ENCODE assay signal across 9 cellular contexts in the genomic region with DNA sequence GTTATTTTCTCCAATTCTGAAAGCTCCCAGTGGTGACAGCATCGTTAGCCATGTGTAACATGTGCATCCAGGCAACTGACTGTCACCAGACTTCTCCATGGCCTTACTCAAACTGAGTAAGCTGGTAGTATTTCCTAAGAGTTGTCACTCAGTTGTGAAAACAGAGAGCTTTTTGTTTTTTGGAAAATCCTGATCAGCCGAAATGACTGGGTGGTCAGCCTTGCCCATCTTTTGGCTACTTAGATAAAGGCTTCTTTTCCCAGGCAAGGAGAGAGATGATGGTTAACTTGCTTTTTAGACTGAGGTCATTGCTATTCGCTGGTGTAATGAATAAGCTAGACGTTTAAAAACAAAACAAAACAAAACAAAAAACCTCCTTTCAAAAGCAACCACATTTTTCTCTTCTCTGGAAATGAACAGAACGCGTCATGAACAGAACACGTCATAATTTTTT.
A peak's percentile ranks its signal among the peaks of the same experiment; 100 is the strongest.
DNase-seq lines count a peak whose midpoint lies in the region; ATAC-seq lines count a peak whose summit lies in the region.
"Had no signal": no experiment of that assay in that cellular context is flagged by ENCODE, and none has a peak within 500 bp of the region (broad histone marks: within the 10 kb centered on the region; RNA-seq: fewer than 3 reads in every experiment).

No MANE protein-coding gene starts in this region.

- no peak overlapping the region for H3K9ac ChIP-seq in duodenal mucosa (ENCODE audit: low read depth in 1 of 2, low read length in 2 of 2)

- H3K4me1 Mint-ChIP-seq in naive thymus-derived CD4-positive, alpha-beta T cell, result peaks cover 37 to 75% (median 58%) of the 10 kb centered on the region in 7 donors

- CTCF ChIA-PET in naive thymus-derived CD4-positive, alpha-beta T cell (lab: Charles Lee), result interaction anchor here (0.6 to 1.4 kb wide), 6 partner anchors 31 to 1049 kb away, joined by 3 to 5 read pairs (median 4); no protein-coding TSS in a partner anchor

- H3K4me3 ChIP-seq in duodenal mucosa (ENCODE audit: low read depth in 1 of 2, low read length in 2 of 2), result no peak overlapping the region
- no peak overlapping the region for H3K4me3 ChIP-seq in naive thymus-derived CD4-positive, alpha-beta T cell (ENCODE audit: low read length)

- POLR2A ChIA-PET in naive thymus-derived CD4-positive, alpha-beta T cell (lab: Charles Lee), result no interaction called here

- H3K27ac Mint-ChIP-seq in naive thymus-derived CD4-positive, alpha-beta T cell, result peak overlapping the region in 7 of 9 donors; percentile 17 to 87 (median 82)
- H3K27ac Mint-ChIP-seq: progenitor cell of endocrine pancreas had no signal

- peaks cover 8 to 35% of the 10 kb centered on the region in 2 donors for H3K36me3 ChIP-seq in duodenal mucosa (ENCODE audit: control insufficient read depth in 1 of 2, insufficient read depth in 2 of 2, low read length in 2 of 2)
- H3K36me3 ChIP-seq in naive thymus-derived CD4-positive, alpha-beta T cell (ENCODE audit: control insufficient read depth in 2 of 3, insufficient read depth in 3 of 3, low read length in 3 of 3), result peaks cover 0 to 61% (median 0%) of the 10 kb centered on the region in 3 experiments

- no peak overlapping the region for H3K4me3 Mint-ChIP-seq in naive thymus-derived CD4-positive, alpha-beta T cell

- no peaks in the 10 kb centered on the region for H3K9me3 Mint-ChIP-seq in naive thymus-derived CD4-positive, alpha-beta T cell

- peaks cover 4 to 52% (median 33%) of the 10 kb centered on the region in 5 donors for H3K36me3 Mint-ChIP-seq in naive thymus-derived CD4-positive, alpha-beta T cell

- no peaks in the 10 kb centered on the region for H3K27me3 Mint-ChIP-seq in naive thymus-derived CD4-positive, alpha-beta T cell

- DNase-seq in AG20443 (ENCODE audit: low spot score) (peak; percentile 41), RKO (ENCODE audit: low spot score) (peak; percentile 93), SHP77 treated with DMSO at 0.1 percent for 48 hours (lab: John Stamatoyannopoulos, UW) (no peak), posterior vena cava (ENCODE audit: low spot score) (no peak)
- DNase-seq in naive thymus-derived CD4-positive, alpha-beta T cell, result no peak

- ATAC-seq in naive thymus-derived CD4-positive, alpha-beta T cell, result no peak
- no peak for ATAC-seq in GM21576 (IDR thresholded peaks at IDR 0.05; ENCODE audit: unreplicated experiment)
- no peak for ATAC-seq in HG02610 (IDR thresholded peaks at IDR 0.05; ENCODE audit: unreplicated experiment)

- H3K27ac ChIP-seq in duodenal mucosa (ENCODE audit: low read depth, low read length), result peak overlapping the region; percentile 59
- H3K27ac ChIP-seq in naive thymus-derived CD4-positive, alpha-beta T cell (ENCODE audit: low read depth, low read length), result no peak overlapping the region

- peaks cover 48 to 70% of the 10 kb centered on the region in 2 donors for H3K4me1 ChIP-seq in duodenal mucosa (ENCODE audit: control insufficient read depth in 1 of 2, insufficient read depth in 2 of 2, low read length in 2 of 2)
- H3K4me1 ChIP-seq in naive thymus-derived CD4-positive, alpha-beta T cell (ENCODE audit: control insufficient read depth in 2 of 2, insufficient read depth in 2 of 2, low read length in 2 of 2), result peaks cover 16 to 29% of the 10 kb centered on the region in 2 donors

- intact Hi-C loops in naive thymus-derived CD4-positive, alpha-beta T cell (cut with micrococcal nuclease), result loop anchor here in 1 of 2 donors (10.0 kb wide), 2 partner anchors 531 to 621 kb away; no protein-coding TSS in a partner anchor
- intact Hi-C loops in posterior vena cava (cut with DNase I), result loop anchor here in 1 of 2 donors (10.0 kb wide), 2 partner anchors 111 to 151 kb away; no protein-coding TSS in a partner anchor

- no peaks in the 10 kb centered on the region for H3K9me3 ChIP-seq in duodenal mucosa (ENCODE audit: control insufficient read depth in 1 of 2, low read length in 2 of 2)
- H3K9me3 ChIP-seq in naive thymus-derived CD4-positive, alpha-beta T cell (ENCODE audit: control insufficient read depth in 2 of 3, low read length in 3 of 3), result no peaks in the 10 kb centered on the region

- no peaks in the 10 kb centered on the region for H3K27me3 ChIP-seq in duodenal mucosa (ENCODE audit: control insufficient read depth in 1 of 2, insufficient read depth in 2 of 2, low read length in 2 of 2)
- H3K27me3 ChIP-seq in naive thymus-derived CD4-positive, alpha-beta T cell (ENCODE audit: control insufficient read depth in 2 of 2, insufficient read depth in 2 of 2, low read length in 2 of 2), result no peaks in the 10 kb centered on the region

Comparison
In these comparisons a context has a peak if more than half of its experiments do, and no peak if none do; other contexts are left out.
1. DNase-seq: peak in AG20443 (single experiment) and RKO (single experiment); none in naive thymus-derived CD4-positive, alpha-beta T cell (0 of 9), SHP77 treated with DMSO at 0.1 percent for 48 hours (single experiment) and posterior vena cava (single experiment).